Comparison of ENCODE assay signal across 8 cellular contexts in genomic region chr12:121005346-121005815, GRCh38. TPM values are rescaled to one million over a fixed set of nuclear protein-coding genes. Genes with fewer than 3 reads are reported as not detected.
A peak's percentile ranks its signal among the peaks of the same experiment; 100 is the strongest.
DNase-seq lines count a peak whose midpoint lies in the region; ATAC-seq, FAIRE-seq and TF ChIP-seq lines count a peak whose summit lies in the region.

No MANE protein-coding gene starts in this region.

- H3K9me3 Mint-ChIP-seq in activated naive CD4-positive, alpha-beta T cell treated with anti-CD3 and anti-CD28 coated beads, Interleukin-2, amount 10 ng/mL, durations not matched to agents 7 days and 5 days, result no peaks in the 10 kb centered on the region

- intact Hi-C loops in PC-3 (cut with micrococcal nuclease) (loop anchor here (1.0 kb wide), 2 partner anchors 91 to 105 kb away; no protein-coding TSS in a partner anchor), kidney (cut with DNase I) (no loop called here)

- BruUV-seq in PC-3 (replicated peaks; lab: Mats Ljungman, UMichigan), result no TSS peak

- TF ChIP-seq CTCF in PC-3 (conservative IDR thresholded peaks at IDR 0.05; ENCODE audit: low read depth, low read length) (peak; percentile 84), kidney (IDR thresholded peaks at IDR 0.05; ENCODE audit: borderline replicate concordance, extremely low read depth, insufficient read depth) (peak; percentile 53)

- peaks cover 3% of the 10 kb centered on the region for H3K4me1 Mint-ChIP-seq in activated naive CD4-positive, alpha-beta T cell treated with anti-CD3 and anti-CD28 coated beads, Interleukin-2, amount 10 ng/mL, durations not matched to agents 7 days and 5 days

- H3K9ac ChIP-seq in PC-3 (ENCODE audit: low read length), result no peak overlapping the region
- no peak overlapping the region for H3K9ac ChIP-seq in kidney (ENCODE audit: low read length in 2 of 2)

- no peaks in the 10 kb centered on the region for H3K9me2 ChIP-seq in PC-3 (replicated peaks; ENCODE audit: low read length)

- no peak overlapping the region for H3K4me2 ChIP-seq in PC-3 (ENCODE audit: low read length)

- H3K27ac ChIP-seq in PC-3 (ENCODE audit: low read length) (no peak overlapping the region), kidney (ENCODE audit: low read depth in 2 of 2, low read length in 2 of 2) (no peak overlapping the region)

- H3K4me3 ChIP-seq in PC-3 (ENCODE audit: low read length), result no peak overlapping the region
- H3K4me3 ChIP-seq in kidney (ENCODE audit: low read length in 2 of 2), result no peak overlapping the region

- H3K27ac Mint-ChIP-seq in activated naive CD4-positive, alpha-beta T cell treated with anti-CD3 and anti-CD28 coated beads, Interleukin-2, amount 10 ng/mL, durations not matched to agents 7 days and 5 days, result no peak overlapping the region

- H3K27me3 Mint-ChIP-seq in activated naive CD4-positive, alpha-beta T cell treated with anti-CD3 and anti-CD28 coated beads, Interleukin-2, amount 10 ng/mL, durations not matched to agents 7 days and 5 days, result no peaks in the 10 kb centered on the region

- H3K36me3 Mint-ChIP-seq in activated naive CD4-positive, alpha-beta T cell treated with anti-CD3 and anti-CD28 coated beads, Interleukin-2, amount 10 ng/mL, durations not matched to agents 7 days and 5 days, result peaks cover 17% of the 10 kb centered on the region

- no peaks in the 10 kb centered on the region for H4K20me1 ChIP-seq in PC-3 (ENCODE audit: low read length)

- no peaks in the 10 kb centered on the region for H3F3A ChIP-seq in PC-3 (ENCODE audit: low read length, unreplicated experiment)

- H3K4me3 Mint-ChIP-seq in activated naive CD4-positive, alpha-beta T cell treated with anti-CD3 and anti-CD28 coated beads, Interleukin-2, amount 10 ng/mL, durations not matched to agents 7 days and 5 days, result no peak overlapping the region

- no peaks in the 10 kb centered on the region for H3K79me2 ChIP-seq in PC-3 (ENCODE audit: low read length)

- no peaks in the 10 kb centered on the region for H3K9me3 ChIP-seq in PC-3 (ENCODE audit: low read length)
- H3K9me3 ChIP-seq in kidney (ENCODE audit: control insufficient read depth in 1 of 2, low read length in 2 of 2), result no peaks in the 10 kb centered on the region

- H3K4me1 ChIP-seq in PC-3 (ENCODE audit: insufficient read depth, low read length) (no peaks in the 10 kb centered on the region), kidney (ENCODE audit: control insufficient read depth in 1 of 2, insufficient read depth in 1 of 2, low read depth in 1 of 2, low read length in 2 of 2) (peaks cover 0 to 6% of the 10 kb centered on the region in 2 donors)

- no peak overlapping the region for H2AFZ ChIP-seq in PC-3 (ENCODE audit: low read length)

- no peak for FAIRE-seq in kidney (lab: Jason Lieb, UNC)

- CTCF ChIA-PET in PC-3 (lab: Charles Lee), result interaction anchor here (0.5 to 1.1 kb wide), 9 partner anchors 9 to 158 kb away, joined by 3 to 12 read pairs (median 3); no protein-coding TSS in a partner anchor
- CTCF ChIA-PET in activated naive CD4-positive, alpha-beta T cell treated with anti-CD3 and anti-CD28 coated beads, Interleukin-2, amount 10 ng/mL, durations not matched to agents 7 days and 5 days (lab: Charles Lee), result interaction anchor here (0.6 to 5.1 kb wide), 15 partner anchors 11 to 359 kb away, joined by 3 to 59 read pairs (median 4); partner anchors contain the start of gene C12orf43

- H3K36me3 ChIP-seq in PC-3 (ENCODE audit: low read depth, low read length) (peaks cover 38% of the 10 kb centered on the region), kidney (ENCODE audit: control insufficient read depth in 1 of 2, insufficient read depth in 2 of 2, low read length in 2 of 2) (peaks cover 2 to 25% of the 10 kb centered on the region in 2 donors)

- peak; percentile 27 for DNase-seq in Ammon's horn (ENCODE audit: low spot score)
- peak; percentile 32 for DNase-seq in H4 (ENCODE audit: low spot score)
- peak; percentile 72 for DNase-seq in PC-3
- DNase-seq in activated naive CD4-positive, alpha-beta T cell treated with anti-CD3 and anti-CD28 coated beads, Interleukin-2, amount 10 ng/mL, durations not matched to agents 7 days and 5 days, result peak; percentile 72
- no peak for DNase-seq in kidney
- peak; percentile 3 to 4 for DNase-seq in stimulated activated CD8-positive, alpha-beta memory T cell treated with anti-CD3 and anti-CD28 coated beads, Interleukin-4, amount 100 ng/mL, for 4 hours (ENCODE audit: low read depth in 2 of 2, low spot score in 1 of 2)

- peak; percentile 66 for ATAC-seq in PC-3
- no peak for ATAC-seq in HG03565 (IDR thresholded peaks at IDR 0.05; ENCODE audit: unreplicated experiment)
- ATAC-seq in HG02759 (IDR thresholded peaks at IDR 0.05; ENCODE audit: unreplicated experiment), result no peak

- H3K27me3 ChIP-seq in PC-3 (ENCODE audit: low read length), result no peaks in the 10 kb centered on the region

- POLR2A ChIA-PET in PC-3 (lab: Charles Lee; ENCODE audit: unreplicated experiment), result no interaction called here

RNA-seq across cellular contexts. Expression of gene C12orf43, which starts 10.9 kb away (rescaled TPM):
- 8.1 and 15.5 TPM in 2 replicates for total RNA-seq in H4 (2014; rRNA removed; shearing (Covaris generic))
- total RNA-seq in PC-3 (2014; rRNA removed) (35.4 and 36.1 TPM in 2 replicates), kidney (15.6 TPM)
- 10.3 TPM for polyA plus RNA-seq in kidney (ENCODE audit: insufficient read depth, low read depth, low replicate concordance)

RNA-seq across cellular contexts. Expression of gene HNF1A, which starts 27.0 kb away (rescaled TPM):
- total RNA-seq in H4 (2014; rRNA removed; shearing (Covaris generic)), result not detected in 2 replicates
- total RNA-seq in PC-3 (2014; rRNA removed) (not detected in 2 replicates), kidney (6.7 TPM)
- polyA plus RNA-seq in kidney (ENCODE audit: insufficient read depth, low read depth, low replicate concordance), result 32.4 TPM

RNA-seq across cellular contexts. Expression of gene OASL, which starts 33.7 kb away (rescaled TPM):
- total RNA-seq in H4 (2014; rRNA removed; shearing (Covaris generic)), result 5.3 and 9.2 TPM in 2 replicates
- 6.4 and 7.6 TPM in 2 replicates for total RNA-seq in PC-3 (2014; rRNA removed)
- 1.0 TPM for total RNA-seq in kidney
- 1.0 TPM for polyA plus RNA-seq in kidney (ENCODE audit: insufficient read depth, low read depth, low replicate concordance)
